ENCODE assay signal across 33 cellular contexts in the genomic region with DNA sequence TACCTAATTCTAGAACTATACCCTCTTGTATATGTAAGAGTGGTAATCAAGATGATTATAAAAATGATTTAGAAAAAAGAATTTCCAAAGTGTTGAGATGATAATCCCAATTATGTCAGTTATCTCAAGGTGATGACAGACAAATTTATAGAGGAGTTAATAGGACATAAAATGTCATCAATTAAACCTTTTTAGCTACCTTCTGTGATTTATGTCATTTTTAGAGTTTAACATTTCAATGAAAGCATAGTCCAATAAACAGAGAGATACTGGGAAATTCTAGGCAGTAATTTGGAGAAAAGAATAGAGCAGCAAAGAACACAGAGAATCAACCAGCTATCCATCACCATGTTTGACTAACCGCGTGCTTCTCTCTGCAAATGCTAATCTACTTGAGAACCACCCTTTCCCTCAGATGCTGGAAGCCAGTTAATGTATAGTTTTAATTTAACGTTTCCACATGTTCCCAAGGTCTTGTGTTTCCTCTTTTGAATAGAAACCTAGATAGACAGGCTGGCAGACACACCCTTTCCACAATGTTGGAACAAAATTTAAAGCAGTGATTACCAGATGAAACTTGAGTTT.
"Had no signal": no experiment of that assay in that cellular context is flagged by ENCODE, and none has a peak within 500 bp of the region (broad histone marks: within the 10 kb centered on the region; RNA-seq: fewer than 3 reads in every experiment).

No MANE protein-coding gene starts in this region.

- H3K27me3 Mint-ChIP-seq: activated CD4-positive, alpha-beta memory T cell treated with anti-CD3 and anti-CD28 coated beads, Interleukin-2, amount 10 ng/mL, durations not matched to agents 7 days and 5 days; activated CD4-positive, alpha-beta T cell treated with anti-CD3 and anti-CD28 coated beads, Interleukin-2, amount 10 ng/mL, durations not matched to agents 7 days and 5 days; activated naive CD8-positive, alpha-beta T cell; activated T-cell treated with anti-CD3 and anti-CD28 coated beads, Interleukin-2, amount 50 U/mL, for 24 hours; central memory CD8-positive, alpha-beta T cell; dendritic cell treated with granulocyte-macrophage colony-stimulating factor and Interleukin-4, amounts not matched to agents 40 ng/mL and 50 ng/mL, for 4 days had no signal

- H3K36me3 ChIP-seq: brain microvascular endothelial cell had no signal

- FAIRE-seq: astrocyte, bronchial epithelial cell, frontal cortex had no signal

- DNase-seq: activated CD4-positive, alpha-beta memory T cell treated with anti-CD3 and anti-CD28 coated beads, Interleukin-2, amount 10 ng/mL, durations not matched to agents 7 days and 5 days; activated CD4-positive, alpha-beta T cell treated with anti-CD3 and anti-CD28 coated beads for 1 hour; activated CD4-positive, alpha-beta T cell treated with anti-CD3 and anti-CD28 coated beads for 4 hours; activated CD4-positive, alpha-beta T cell treated with anti-CD3 and anti-CD28 coated beads, Interleukin-2, amount 10 ng/mL, durations not matched to agents 7 days and 5 days; activated CD4-positive, alpha-beta T cell treated with anti-CD3 and anti-CD28 coated beads, Interleukin-2, amount 50 U/mL, for 4 hours; activated CD8-positive, alpha-beta memory T cell treated with anti-CD3 and anti-CD28 coated beads, Interleukin-2, amount 50 U/mL, for 48 hours; activated gamma-delta T cell treated with Interleukin-2 at 50 U/mL for 16 hours; activated naive CD4-positive, alpha-beta T cell treated with anti-CD3 and anti-CD28 coated beads, Interleukin-2, amount 50 U/mL, for 16 hours; activated naive CD4-positive, alpha-beta T cell treated with Interleukin-2 at 50 U/mL for 16 hours; activated T-cell treated with anti-CD3 and anti-CD28 coated beads for 4 hours; activated T-cell treated with anti-CD3 and anti-CD28 coated beads, Interleukin-2, amount 50 U/mL, for 24 hours; activated T-cell treated with anti-CD3 and anti-CD28 coated beads, Interleukin-2, amount 50 U/mL, for 72 hours; amniotic stem cell; anterior cingulate cortex; brain microvascular endothelial cell; dorsolateral prefrontal cortex; effector memory CD4-positive, alpha-beta T cell; endodermal cell; foreskin fibroblast; head of caudate nucleus; hippocampal formation; T1000 had no signal

- H3K27ac ChIP-seq: brain microvascular endothelial cell, coronary artery, dorsolateral prefrontal cortex, VCaP had no signal

- H3K4me1 Mint-ChIP-seq: activated CD4-positive, alpha-beta memory T cell treated with anti-CD3 and anti-CD28 coated beads, Interleukin-2, amount 10 ng/mL, durations not matched to agents 7 days and 5 days; activated CD4-positive, alpha-beta T cell treated with anti-CD3 and anti-CD28 coated beads, Interleukin-2, amount 10 ng/mL, durations not matched to agents 7 days and 5 days; central memory CD8-positive, alpha-beta T cell; endodermal cell; WTC11 had no signal

- H3K9me3 Mint-ChIP-seq: activated CD4-positive, alpha-beta memory T cell treated with anti-CD3 and anti-CD28 coated beads, Interleukin-2, amount 10 ng/mL, durations not matched to agents 7 days and 5 days; activated CD4-positive, alpha-beta T cell treated with anti-CD3 and anti-CD28 coated beads, Interleukin-2, amount 10 ng/mL, durations not matched to agents 7 days and 5 days; activated T-cell treated with anti-CD3 and anti-CD28 coated beads, Interleukin-2, amount 50 U/mL, for 24 hours; activated T-cell treated with anti-CD3 and anti-CD28 coated beads, Interleukin-2, amount 50 U/mL, for 72 hours; central memory CD8-positive, alpha-beta T cell; dendritic cell treated with granulocyte-macrophage colony-stimulating factor and Interleukin-4, amounts not matched to agents 40 ng/mL and 50 ng/mL, for 4 days; endodermal cell; T-helper 2 cell treated with Interferon-gamma antibody and Interleukin-4, amounts not matched to agents 5 μg/mL and 100 μg/mL, for 36 hours; WTC11 had no signal

- H3K27ac Mint-ChIP-seq: activated CD4-positive, alpha-beta memory T cell treated with anti-CD3 and anti-CD28 coated beads, Interleukin-2, amount 10 ng/mL, durations not matched to agents 7 days and 5 days; activated CD4-positive, alpha-beta T cell treated with anti-CD3 and anti-CD28 coated beads, Interleukin-2, amount 10 ng/mL, durations not matched to agents 7 days and 5 days; activated naive CD8-positive, alpha-beta T cell; activated T-cell treated with anti-CD3 and anti-CD28 coated beads, Interleukin-2, amount 50 U/mL, for 24 hours; activated T-cell treated with anti-CD3 and anti-CD28 coated beads, Interleukin-2, amount 50 U/mL, for 72 hours; dendritic cell treated with granulocyte-macrophage colony-stimulating factor and Interleukin-4, amounts not matched to agents 40 ng/mL and 50 ng/mL, for 4 days; endodermal cell; T-helper 2 cell treated with Interferon-gamma antibody and Interleukin-4, amounts not matched to agents 5 μg/mL and 100 μg/mL, for 36 hours; WTC11 had no signal

- H3K4me3 Mint-ChIP-seq: activated CD4-positive, alpha-beta memory T cell treated with anti-CD3 and anti-CD28 coated beads, Interleukin-2, amount 10 ng/mL, durations not matched to agents 7 days and 5 days; activated CD4-positive, alpha-beta T cell treated with anti-CD3 and anti-CD28 coated beads, Interleukin-2, amount 10 ng/mL, durations not matched to agents 7 days and 5 days; activated naive CD8-positive, alpha-beta T cell; activated T-cell treated with anti-CD3 and anti-CD28 coated beads, Interleukin-2, amount 50 U/mL, for 24 hours; activated T-cell treated with anti-CD3 and anti-CD28 coated beads, Interleukin-2, amount 50 U/mL, for 72 hours; central memory CD8-positive, alpha-beta T cell; dendritic cell treated with granulocyte-macrophage colony-stimulating factor and Interleukin-4, amounts not matched to agents 40 ng/mL and 50 ng/mL, for 4 days; endodermal cell; T-helper 2 cell treated with Interferon-gamma antibody and Interleukin-4, amounts not matched to agents 5 μg/mL and 100 μg/mL, for 36 hours; WTC11 had no signal

- ATAC-seq: activated T-cell treated with anti-CD3 and anti-CD28 coated beads, Interleukin-2, amount 50 U/mL, for 72 hours; esophagus mucosa; WTC11 had no signal

- H3K36me3 Mint-ChIP-seq: activated naive CD8-positive, alpha-beta T cell; WTC11 had no signal

- H3K4me3 ChIP-seq: coronary artery, dorsolateral prefrontal cortex had no signal

- H3K27me3 ChIP-seq: brain microvascular endothelial cell had no signal
